Comparison of ENCODE assay signal across 8 cellular contexts in genomic region chr3:118067439-118067838, GRCh38.
"Had no signal": no experiment of that assay in that cellular context is flagged by ENCODE, and none has a peak within 500 bp of the region (broad histone marks: within the 10 kb centered on the region; RNA-seq: fewer than 3 reads in every experiment).

No MANE protein-coding gene starts in this region.

- H3K4me3 ChIP-seq: K562 had no signal

- H3K27ac ChIP-seq: HL-60, KMS-11 had no signal

- DNase-seq: IMR-90, KBM-7, KG1 had no signal

- H3K4me1 Mint-ChIP-seq: IgD-negative memory B cell had no signal

- H3K36me3 Mint-ChIP-seq: IgD-negative memory B cell had no signal

- H3K4me3 Mint-ChIP-seq: IgD-negative memory B cell had no signal

- H3K9ac ChIP-seq: KMS-11 had no signal

- H3K4me2 ChIP-seq: KMS-11 had no signal

- H3K27ac Mint-ChIP-seq: IgD-negative memory B cell had no signal

- H3K27me3 Mint-ChIP-seq: IgD-negative memory B cell had no signal

- ATAC-seq: HepG2, K562 had no signal
